In the genomic region with DNA sequence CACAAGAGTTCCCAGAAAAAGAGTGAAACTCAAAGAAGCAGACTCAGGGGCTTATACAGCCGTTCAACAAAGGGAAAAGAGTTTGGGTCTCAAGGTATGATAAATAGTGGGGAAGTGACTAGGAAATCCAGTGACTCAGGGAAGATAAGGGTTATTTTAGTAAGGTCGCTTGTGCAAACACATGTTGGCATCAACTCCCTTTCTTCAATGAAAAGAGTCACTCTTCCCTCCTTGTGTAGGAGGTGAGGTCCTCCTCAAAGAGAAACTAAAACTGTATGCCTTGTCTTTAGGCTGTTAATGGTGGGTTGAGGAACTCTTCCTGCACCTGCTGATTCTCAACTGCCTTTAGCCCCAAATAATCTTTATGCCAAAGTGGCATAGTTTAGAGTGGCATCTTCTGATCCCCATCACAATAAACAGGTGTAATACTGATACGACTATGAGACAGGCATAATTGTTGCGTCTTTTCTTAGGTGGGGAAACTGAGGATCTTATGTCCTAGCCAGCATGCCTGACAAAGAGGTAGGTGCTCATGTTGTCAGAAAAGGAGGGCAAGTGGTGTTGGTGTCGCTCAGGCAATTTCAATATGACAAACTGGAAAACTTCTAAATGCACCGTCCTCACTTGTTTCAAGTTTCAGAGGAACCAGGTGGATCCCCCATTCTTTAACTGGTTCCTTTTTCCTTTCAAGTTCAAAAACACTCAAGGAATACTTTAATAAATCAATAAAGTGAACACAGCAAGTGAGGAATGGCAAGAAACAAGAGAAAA, we compare ENCODE assay signal across 13 cellular contexts.
DNase-seq lines count a peak whose midpoint lies in the region; TF ChIP-seq lines count a peak whose summit lies in the region.
"Had no signal": no experiment of that assay in that cellular context is flagged by ENCODE, and none has a peak within 500 bp of the region (broad histone marks: within the 10 kb centered on the region; RNA-seq: fewer than 3 reads in every experiment).

No MANE protein-coding gene starts in this region.

- peaks cover 15% of the 10 kb centered on the region for H3K4me1 Mint-ChIP-seq in endodermal cell

- H3K4me1 ChIP-seq in endodermal cell (ENCODE audit: control insufficient read depth, insufficient read depth, low read length) = no peaks in the 10 kb centered on the region
- H3K4me1 ChIP-seq: psoas muscle had no signal

- TF ChIP-seq CTCF in GM13977 (IDR thresholded peaks at IDR 0.05; ENCODE audit: extremely low read depth, insufficient read depth, missing control alignments) (no peak), SU-DHL-6 (IDR thresholded peaks at IDR 0.05; ENCODE audit: insufficient read depth, low read length, poor library complexity, severe bottlenecking) (no peak), endodermal cell (conservative IDR thresholded peaks at IDR 0.05) (no peak)

- peaks cover 10% of the 10 kb centered on the region for H3K9me3 Mint-ChIP-seq in endodermal cell

- H3K9me3 ChIP-seq in SU-DHL-6 (ENCODE audit: insufficient read depth, low read length) (no peaks in the 10 kb centered on the region), endodermal cell (ENCODE audit: control insufficient read depth, low read length) (peaks cover 18% of the 10 kb centered on the region)
- H3K9me3 ChIP-seq: psoas muscle had no signal

- H3K36me3 Mint-ChIP-seq in endodermal cell (ENCODE audit: low read depth) = no peaks in the 10 kb centered on the region

- H2AFZ ChIP-seq in SU-DHL-6 (ENCODE audit: low read depth, low read length, severe bottlenecking) = peak overlapping the region; percentile 54

- no peaks in the 10 kb centered on the region for H3K27me3 ChIP-seq in SU-DHL-6 (ENCODE audit: low read length)
- H3K27me3 ChIP-seq in endodermal cell (ENCODE audit: control insufficient read depth, insufficient read depth, low read length, poor library complexity, severe bottlenecking) = no peaks in the 10 kb centered on the region

- no peaks in the 10 kb centered on the region for H3K9me2 ChIP-seq in SU-DHL-6 (replicated peaks; ENCODE audit: insufficient read depth, low read length)

- H3K36me3 ChIP-seq in SU-DHL-6 (ENCODE audit: low read length) (no peaks in the 10 kb centered on the region), endodermal cell (ENCODE audit: control insufficient read depth, insufficient read depth, low read length) (no peaks in the 10 kb centered on the region)

- WGBS in endodermal cell (ENCODE audit: insufficient coverage in 1 of 2, insufficient read length in 1 of 2), 2 experiments = 92% methylated on average over 5 to 6 of the region's 6 CpGs

- no peak overlapping the region for H3K27ac Mint-ChIP-seq in endodermal cell

- peak overlapping the region; percentile 39 for H3K4me2 ChIP-seq in SU-DHL-6 (ENCODE audit: low read depth, low read length, poor library complexity, severe bottlenecking)

- no peak overlapping the region for H3K9ac ChIP-seq in SU-DHL-6 (ENCODE audit: low read length)
- H3K9ac ChIP-seq in endodermal cell (ENCODE audit: extremely low read depth, low read length, poor library complexity, severe bottlenecking) = no peak overlapping the region

- H3K4me3 ChIP-seq in SU-DHL-6 (ENCODE audit: insufficient read depth, low read length, poor library complexity, severe bottlenecking) (no peak overlapping the region), endodermal cell (ENCODE audit: low read length) (peak overlapping the region; percentile 1)
- H3K4me3 ChIP-seq: psoas muscle had no signal

- DNase-seq in NOMO-1 treated with DMSO at 0.1 percent for 48 hours (lab: John Stamatoyannopoulos, UW; ENCODE audit: unreplicated experiment) (peak; percentile 28), NOMO-1 treated with dmso at 0.1 percent for 144 hours (lab: John Stamatoyannopoulos, UW; ENCODE audit: unreplicated experiment) (no peak), GM13977 (ENCODE audit: low spot score) (peak; percentile 14), endodermal cell (no peak), ACHN (no peak), HCEC 1CT (no peak), anterior cingulate cortex (lab: John Stamatoyannopoulos, UW) (no peak)
- DNase-seq: DMS 273 treated with DMSO at 0.1 percent for 48 hours, NCI-H446, psoas muscle had no signal

- no peak overlapping the region for H3K4me3 Mint-ChIP-seq in endodermal cell

- H3K79me2 ChIP-seq in SU-DHL-6 (ENCODE audit: insufficient read depth, low read length) = no peaks in the 10 kb centered on the region

- H3K27me3 Mint-ChIP-seq in endodermal cell (ENCODE audit: insufficient read depth) = no peaks in the 10 kb centered on the region

- no peaks in the 10 kb centered on the region for H4K20me1 ChIP-seq in SU-DHL-6 (ENCODE audit: low read depth, low read length)

- H3K27ac ChIP-seq in SU-DHL-6 (ENCODE audit: low read depth, low read length) (no peak overlapping the region), endodermal cell (ENCODE audit: low read depth, low read length) (no peak overlapping the region)
- H3K27ac ChIP-seq: 22Rv1, psoas muscle, RWPE1 had no signal

- in situ Hi-C loops in GM13977 (cut with MboI; ENCODE audit: low pct_unique_long_range_greater_than_20kb, low sequenced_read_pairs, unreplicated experiment) = no loop called here
- in situ Hi-C loops in ACHN (cut with HindIII; ENCODE audit: low pct_ligation_motif_present, low pct_unique_long_range_greater_than_20kb, low sequenced_read_pairs) = no loop called here

- H3F3A ChIP-seq in SU-DHL-6 (ENCODE audit: insufficient read depth) = no peaks in the 10 kb centered on the region

Comparison
In these comparisons a context has a peak if more than half of its experiments do, and no peak if none do; other contexts are left out.
1. DNase-seq: peak in NOMO-1 treated with DMSO at 0.1 percent for 48 hours (single experiment) and GM13977 (single experiment); none in NOMO-1 treated with dmso at 0.1 percent for 144 hours (single experiment), endodermal cell (single experiment), ACHN (single experiment), HCEC 1CT (single experiment) and anterior cingulate cortex (0 of 58).